9 cellular contexts compared by ENCODE assay signal in genomic region chr5:171386861-171387254, GRCh38. TPM values are rescaled to one million over a fixed set of nuclear protein-coding genes. Genes with fewer than 3 reads are reported as not detected.
DNase-seq lines count a peak whose midpoint lies in the region; ATAC-seq, FAIRE-seq and TF ChIP-seq lines count a peak whose summit lies in the region.
"Had no signal": no experiment of that assay in that cellular context is flagged by ENCODE, and none has a peak within 500 bp of the region (broad histone marks: within the 10 kb centered on the region; RNA-seq: fewer than 3 reads in every experiment).

No MANE protein-coding gene starts in this region.

- no peak for TF ChIP-seq CTCF in CD4-positive, alpha-beta T cell (IDR thresholded peaks at IDR 0.05)
- TF ChIP-seq CTCF in ascending aorta (IDR thresholded peaks at IDR 0.05) = no peak
- no peak for TF ChIP-seq CTCF in HepG2 (CRISPR knock-in tag; IDR thresholded peaks at IDR 0.05)
- TF ChIP-seq CTCF in type B pancreatic cell (conservative IDR thresholded peaks at IDR 0.05) = no peak

- H2AFZ ChIP-seq in HepG2 (ENCODE audit: low read length) = peak overlapping the region; percentile 87

- no peak for TF ChIP-seq POLR2A in HepG2 (IDR thresholded peaks at IDR 0.05; ENCODE audit: insufficient read depth in 1 of 2, low read depth in 2 of 2, low read length in 2 of 2)

- TSS peak; percentile 100 for BruUV-seq in HepG2 (replicated peaks; lab: Mats Ljungman, UMichigan)

- H3K9me3 ChIP-seq in CD4-positive, alpha-beta T cell (ENCODE audit: control insufficient read depth, low read length) = no peaks in the 10 kb centered on the region
- no peaks in the 10 kb centered on the region for H3K9me3 ChIP-seq in ascending aorta
- H3K9me3 ChIP-seq in HepG2 (ENCODE audit: low read length) = no peaks in the 10 kb centered on the region

- H3K27ac Mint-ChIP-seq in CD4-positive, alpha-beta T cell = peak overlapping the region; percentile 96
- peak overlapping the region; percentile 99 for H3K27ac Mint-ChIP-seq in type B pancreatic cell

- H3K36me3 ChIP-seq in ascending aorta = peaks cover 3 to 8% of the 10 kb centered on the region in 2 donors
- peaks cover 6 to 12% of the 10 kb centered on the region in 2 experiments for H3K36me3 ChIP-seq in HepG2 (replicated peaks in 1 of 2; ENCODE audit: control insufficient read depth in 1 of 2, insufficient read depth in 2 of 2, low read length in 2 of 2)

- H3K4me2 ChIP-seq in HepG2 (ENCODE audit: low read depth, low read length) = peak overlapping the region; percentile 94

- peak overlapping the region; percentile 75 for H3K27ac ChIP-seq in CD4-positive, alpha-beta T cell (ENCODE audit: low read depth, low read length)
- H3K27ac ChIP-seq in ascending aorta (peak overlapping the region; percentile 74 to 87), HepG2 (ENCODE audit: extremely low read length, insufficient read depth, low read length) (peak overlapping the region; percentile 88)

- WGBS in HepG2 (ENCODE audit: low lambda C conversion rate) = 55% methylated on average over 16 of the region's 16 CpGs

- H3K9me3 Mint-ChIP-seq in CD4-positive, alpha-beta T cell = no peaks in the 10 kb centered on the region
- no peaks in the 10 kb centered on the region for H3K9me3 Mint-ChIP-seq in type B pancreatic cell

- DNase-seq in CD4-positive, alpha-beta T cell = peak in 1 of 10 experiments; percentile 5
- DNase-seq in ascending aorta (ENCODE audit: low spot score in 2 of 2) (no peak), HepG2 (ENCODE audit: low spot score) (no peak), type B pancreatic cell (ENCODE audit: extremely low spot score, unreplicated experiment) (no peak), GOT3 (lab: John Stamatoyannopoulos, UW) (no peak), NCI-H187 (lab: John Stamatoyannopoulos, UW) (no peak)
- no peak for DNase-seq in NK-92 treated with Interleukin-12 subunit alpha and Interleukin-12 subunit beta, amount 100 ng/mL, for 24 hours (lab: John Stamatoyannopoulos, UW)

- peak overlapping the region; percentile 68 to 94 for H3K4me3 ChIP-seq in ascending aorta
- H3K4me3 ChIP-seq in HepG2 (replicated peaks in 1 of 3; ENCODE audit: insufficient read depth in 1 of 3, low read depth in 2 of 3, low read length in 3 of 3) = peak overlapping the region; percentile 63 to 82 (median 75)

- H3K27me3 Mint-ChIP-seq in CD4-positive, alpha-beta T cell = no peaks in the 10 kb centered on the region
- peaks cover 13% of the 10 kb centered on the region for H3K27me3 Mint-ChIP-seq in type B pancreatic cell

- TF ChIP-seq EP300 in HepG2 (IDR thresholded peaks at IDR 0.05; ENCODE audit: low read depth in 2 of 2, low read length in 2 of 2) (no peak), HepG2 (CRISPR knock-in tag; IDR thresholded peaks at IDR 0.05; ENCODE audit: borderline replicate concordance) (no peak)

- peaks cover 52% of the 10 kb centered on the region for H3K4me1 Mint-ChIP-seq in CD4-positive, alpha-beta T cell (ENCODE audit: low read depth)
- H3K4me1 Mint-ChIP-seq in type B pancreatic cell (ENCODE audit: unreplicated experiment) = peaks cover 15% of the 10 kb centered on the region

- no peak for FAIRE-seq in HepG2 (lab: Jason Lieb, UNC)

- intact Hi-C loops in CD4-positive, alpha-beta T cell (cut with DNase I, micrococcal nuclease) = loop anchor here (5.0 to 10.0 kb wide), 4 partner anchors 620 to 1448 kb away; partner anchors contain the start of genes ERGIC1 (in 1 of the 2), FBXW11 (in 1 of the 2) and UBTD2 (in 1 of the 2)
- intact Hi-C loops in ascending aorta (cut with DNase I) (loop anchor here (1.0 to 5.0 kb wide), 4 partner anchors 63 to 895 kb away; partner anchors contain the start of genes FBXW11 and UBTD2), HepG2 (cut with micrococcal nuclease; ENCODE audit: unreplicated experiment) (no loop called here)

- H3K4me3 Mint-ChIP-seq in CD4-positive, alpha-beta T cell = peak overlapping the region; percentile 97
- H3K4me3 Mint-ChIP-seq in type B pancreatic cell = peak overlapping the region; percentile 98

- peaks cover 48% of the 10 kb centered on the region for H3K36me3 Mint-ChIP-seq in CD4-positive, alpha-beta T cell (ENCODE audit: low read depth)
- peaks cover 31% of the 10 kb centered on the region for H3K36me3 Mint-ChIP-seq in type B pancreatic cell

- POLR2A ChIA-PET in CD4-positive, alpha-beta T cell (lab: Charles Lee) = interaction anchor here (1.1 to 2.8 kb wide), 8 partner anchors 9 to 899 kb away, joined by 3 to 17 read pairs (median 8); partner anchors contain the start of genes FBXW11 and FGF18
- POLR2A ChIA-PET in HepG2 (lab: Yijun Ruan, JAX) = interaction anchor here (0.6 to 2.7 kb wide), 7 partner anchors 17 to 620 kb away, joined by 3 to 13 read pairs (median 3); partner anchors contain the start of genes FBXW11 and FGF18

- H3K4me1 ChIP-seq in ascending aorta (peaks cover 0 to 18% of the 10 kb centered on the region in 2 donors), HepG2 (ENCODE audit: insufficient read depth, low read length) (peaks cover 27% of the 10 kb centered on the region)

- CTCF ChIA-PET in CD4-positive, alpha-beta T cell (lab: Charles Lee) = no interaction called here
- CTCF ChIA-PET in HepG2 (lab: Yijun Ruan, JAX; ENCODE audit: low intra/inter-chr PET ratio, low total read pairs) = no interaction called here

- H3K9ac ChIP-seq in HepG2 (ENCODE audit: insufficient read depth, low read depth, low read length) = peak overlapping the region; percentile 93

- peaks cover 38% of the 10 kb centered on the region for H4K20me1 ChIP-seq in HepG2 (ENCODE audit: insufficient read depth, low read length)

- ATAC-seq in CD4-positive, alpha-beta T cell (ENCODE audit: poor library complexity) = no peak
- ATAC-seq in HG03066 (IDR thresholded peaks at IDR 0.05; ENCODE audit: low read depth, unreplicated experiment) (peak; percentile 3), HepG2 (no peak)

- no peak for TF ChIP-seq RAD21 in HepG2 (CRISPR knock-in tag; IDR thresholded peaks at IDR 0.05)

- in situ Hi-C loops in HepG2 (cut with HindIII; ENCODE audit: extremely low pct_ligation_motif_present, low pct_unique_long_range_greater_than_20kb) = no loop called here

- H3K79me2 ChIP-seq in HepG2 (ENCODE audit: insufficient read depth, low read length) = peaks cover 45% of the 10 kb centered on the region

- no peaks in the 10 kb centered on the region for H3K27me3 ChIP-seq in CD4-positive, alpha-beta T cell (ENCODE audit: control insufficient read depth, insufficient read depth, low read length)
- no peaks in the 10 kb centered on the region for H3K27me3 ChIP-seq in ascending aorta
- peaks cover 0 to 4% of the 10 kb centered on the region in 2 experiments; a peak in 1 of 5 replicates for H3K27me3 ChIP-seq in HepG2 (ENCODE audit: control insufficient read depth in 1 of 2, insufficient read depth in 2 of 2, low read length in 2 of 2)

RNA-seq across cellular contexts. Expression of gene NPM1, which starts 0.8 kb away (rescaled TPM):
- total RNA-seq in CD4-positive, alpha-beta T cell = 1,000 to 10,000 TPM; 1,243 to 1,379 TPM
- 269 TPM for total RNA-seq in ascending aorta
- total RNA-seq in HepG2 (2016; rRNA removed; fragmentation: Illumina TruSeq; extraction: Trizol) = 3,353 and 5,553 TPM in 2 replicates
- 762 and 941 TPM in 2 replicates for total RNA-seq in HepG2 (2016; cell fraction: cytosol; rRNA removed; fragmentation: Illumina TruSeq; extraction: Trizol; ENCODE audit: low read depth)
- total RNA-seq in HepG2 (2016; cell fraction: insoluble cytoplasmic fraction; rRNA removed; fragmentation: Illumina TruSeq; extraction: Trizol) = 3,423 and 5,528 TPM in 2 replicates
- 1,613 and 2,053 TPM in 2 replicates for total RNA-seq in HepG2 (2016; cell fraction: membrane; rRNA removed; fragmentation: Illumina TruSeq; extraction: Trizol)
- total RNA-seq in HepG2 (2016; cell fraction: nucleus; rRNA removed; fragmentation: Illumina TruSeq; extraction: Trizol) = 1,233 and 1,301 TPM in 2 replicates
- polyA plus RNA-seq in HepG2 (2011; rRNA removed) = 1,684 and 2,047 TPM in 2 replicates
- polyA plus RNA-seq in HepG2 (2011; cell fraction: cytosol; rRNA removed) = 2,726 and 4,334 TPM in 2 replicates
- 901 and 998 TPM in 2 replicates for polyA plus RNA-seq in HepG2 (2011; cell fraction: nucleus; rRNA removed)
- polyA plus RNA-seq in HepG2 (2012) = 3,095 and 3,791 TPM in 2 replicates
- polyA plus RNA-seq in HepG2 (2016; cell fraction: cytosol; fragmentation: Illumina TruSeq; extraction: Trizol; ENCODE audit: low read depth) = 990 and 1,054 TPM in 2 replicates
- polyA plus RNA-seq in HepG2 (2016; cell fraction: insoluble cytoplasmic fraction; fragmentation: Illumina TruSeq; extraction: Trizol; ENCODE audit: low read depth) = 5,889 and 6,211 TPM in 2 replicates
- polyA plus RNA-seq in HepG2 (2016; cell fraction: membrane; fragmentation: Illumina TruSeq; extraction: Trizol; ENCODE audit: low read depth) = 1,669 and 1,931 TPM in 2 replicates
- polyA plus RNA-seq in HepG2 (2016; cell fraction: nucleus; fragmentation: Illumina TruSeq; extraction: Trizol; ENCODE audit: insufficient read depth, low read depth) = 1,818 and 1,822 TPM in 2 replicates
- 1,398 and 1,793 TPM in 2 replicates for polyA minus RNA-seq in HepG2 (2011; rRNA and poly(A)+ RNA removed; ENCODE audit: low replicate concordance)
- 3,161 and 4,136 TPM in 2 replicates for polyA minus RNA-seq in HepG2 (2011; cell fraction: cytosol; rRNA and poly(A)+ RNA removed)
- 529 and 590 TPM in 2 replicates for polyA minus RNA-seq in HepG2 (2011; cell fraction: nucleus; rRNA and poly(A)+ RNA removed)
- total RNA-seq in type B pancreatic cell (ENCODE audit: low replicate concordance) = 1,253 and 1,650 TPM in 2 replicates

RNA-seq across cellular contexts. Expression of gene FGF18, which starts 32.6 kb away (rescaled TPM):
- total RNA-seq in CD4-positive, alpha-beta T cell = under 1 TPM; 0.31 to 0.33 TPM
- total RNA-seq in ascending aorta (6.9 TPM), HepG2 (2016; rRNA removed; fragmentation: Illumina TruSeq; extraction: Trizol) (not detected in 2 replicates), type B pancreatic cell (ENCODE audit: low replicate concordance) (1.7 and 3.2 TPM in 2 replicates)
- total RNA-seq in HepG2 (2016; cell fraction: cytosol; rRNA removed; fragmentation: Illumina TruSeq; extraction: Trizol; ENCODE audit: low read depth) = not detected in 2 replicates
- total RNA-seq in HepG2 (2016; cell fraction: insoluble cytoplasmic fraction; rRNA removed; fragmentation: Illumina TruSeq; extraction: Trizol) = not detected in 2 replicates
- not detected in 2 replicates for total RNA-seq in HepG2 (2016; cell fraction: membrane; rRNA removed; fragmentation: Illumina TruSeq; extraction: Trizol)
- total RNA-seq in HepG2 (2016; cell fraction: nucleus; rRNA removed; fragmentation: Illumina TruSeq; extraction: Trizol) = not detected in 2 replicates
- 0.04 TPM in 1 of 2 replicates, not detected in the other for polyA plus RNA-seq in HepG2 (2011; rRNA removed)
- not detected in 2 replicates for polyA plus RNA-seq in HepG2 (2011; cell fraction: cytosol; rRNA removed)
- polyA plus RNA-seq in HepG2 (2011; cell fraction: nucleus; rRNA removed) = 0.05 and 0.24 TPM in 2 replicates
- polyA plus RNA-seq in HepG2 (2012) = 0.08 TPM in 1 of 2 replicates, not detected in the other
- 0.06 TPM in 1 of 2 replicates, not detected in the other for polyA plus RNA-seq in HepG2 (2016; cell fraction: cytosol; fragmentation: Illumina TruSeq; extraction: Trizol; ENCODE audit: low read depth)
- polyA plus RNA-seq in HepG2 (2016; cell fraction: insoluble cytoplasmic fraction; fragmentation: Illumina TruSeq; extraction: Trizol; ENCODE audit: low read depth) = not detected in 2 replicates
- 0.09 TPM in 1 of 2 replicates, not detected in the other for polyA plus RNA-seq in HepG2 (2016; cell fraction: membrane; fragmentation: Illumina TruSeq; extraction: Trizol; ENCODE audit: low read depth)
- polyA plus RNA-seq in HepG2 (2016; cell fraction: nucleus; fragmentation: Illumina TruSeq; extraction: Trizol; ENCODE audit: insufficient read depth, low read depth) = not detected in 2 replicates
- not detected in 2 replicates for polyA minus RNA-seq in HepG2 (2011; rRNA and poly(A)+ RNA removed; ENCODE audit: low replicate concordance)
- not detected in 2 replicates for polyA minus RNA-seq in HepG2 (2011; cell fraction: cytosol; rRNA and poly(A)+ RNA removed)
- not detected in 2 replicates for polyA minus RNA-seq in HepG2 (2011; cell fraction: nucleus; rRNA and poly(A)+ RNA removed)
- total RNA-seq: M059J had no signal
